ENCODE assay signal across 17 cellular contexts in genomic region chr11:47603295-47603694, GRCh38. TPM values are rescaled to one million over a fixed set of nuclear protein-coding genes. Genes with fewer than 3 reads are reported as not detected.
DNase-seq lines count a peak whose midpoint lies in the region; ATAC-seq, FAIRE-seq and TF ChIP-seq lines count a peak whose summit lies in the region.
"Had no signal": no experiment of that assay in that cellular context is flagged by ENCODE, and none has a peak within 500 bp of the region (broad histone marks: within the 10 kb centered on the region; RNA-seq: fewer than 3 reads in every experiment).

No MANE protein-coding gene starts in this region.

- intact Hi-C loops in PC-3 (cut with micrococcal nuclease) = no loop called here

- no peak overlapping the region for H2AFZ ChIP-seq in PC-3 (ENCODE audit: low read length)
- H2AFZ ChIP-seq: GM23338 had no signal

- CTCF ChIA-PET in PC-3 (lab: Charles Lee) = no interaction called here

- DNase-seq in EH (ENCODE audit: low read depth) (peak; percentile 56), PC-3 (peak; percentile 19), hepatic stellate cell (ENCODE audit: low spot score) (peak; percentile 66), frontal cortex (ENCODE audit: low spot score in 2 of 2) (no peak), T-helper 1 cell (no peak), NCI-H345 (lab: John Stamatoyannopoulos, UW) (no peak)
- DNase-seq in central memory CD4-positive, alpha-beta T cell = no peak
- DNase-seq: Calu3; CD4-positive, CD25-positive, alpha-beta regulatory T cell; DMS 273 treated with DMSO at 0.1 percent for 48 hours; H7 had no signal

- H3K4me3 ChIP-seq in PC-3 (ENCODE audit: low read length) = no peak overlapping the region
- H3K4me3 ChIP-seq: BLaER1 treated with 17β-estradiol and CSF1 and Interleukin-3, amounts not matched to agents 10 nM and 100 nM; GM23338 had no signal

- H3K4me1 ChIP-seq in PC-3 (ENCODE audit: insufficient read depth, low read length) = no peaks in the 10 kb centered on the region

- H3K27ac ChIP-seq in PC-3 (ENCODE audit: low read length) = no peak overlapping the region
- H3K27ac ChIP-seq: BLaER1 treated with 17β-estradiol and CSF1 and Interleukin-3, amounts not matched to agents 10 nM and 100 nM had no signal

- no peak overlapping the region for H3K4me2 ChIP-seq in PC-3 (ENCODE audit: low read length)
- H3K4me2 ChIP-seq: BLaER1 treated with 17β-estradiol and CSF1 and Interleukin-3, amounts not matched to agents 10 nM and 100 nM; GM23338 had no signal

- no peak overlapping the region for H3K9ac ChIP-seq in PC-3 (ENCODE audit: low read length)
- H3K9ac ChIP-seq: BLaER1 treated with 17β-estradiol and CSF1 and Interleukin-3, amounts not matched to agents 10 nM and 100 nM had no signal

- no peaks in the 10 kb centered on the region for H3K27me3 ChIP-seq in PC-3 (ENCODE audit: low read length)
- H3K27me3 ChIP-seq: BLaER1 treated with 17β-estradiol and CSF1 and Interleukin-3, amounts not matched to agents 10 nM and 100 nM had no signal

- H4K20me1 ChIP-seq in PC-3 (ENCODE audit: low read length) = no peaks in the 10 kb centered on the region
- H4K20me1 ChIP-seq: BLaER1 treated with 17β-estradiol and CSF1 and Interleukin-3, amounts not matched to agents 10 nM and 100 nM had no signal

- no peaks in the 10 kb centered on the region for H3K79me2 ChIP-seq in PC-3 (ENCODE audit: low read length)

- FAIRE-seq in frontal cortex (lab: Jason Lieb, UNC) = no peak
- FAIRE-seq: A204.1, GM12891 had no signal

- peak; percentile 69 for ATAC-seq in PC-3
- ATAC-seq: GM23338 had no signal

- TF ChIP-seq CTCF in PC-3 (conservative IDR thresholded peaks at IDR 0.05; ENCODE audit: low read depth, low read length) = no peak

- H3K9me2 ChIP-seq in PC-3 (replicated peaks; ENCODE audit: low read length) = no peaks in the 10 kb centered on the region

- POLR2A ChIA-PET in PC-3 (lab: Charles Lee; ENCODE audit: unreplicated experiment) = no interaction called here

- no peaks in the 10 kb centered on the region for H3K36me3 ChIP-seq in PC-3 (ENCODE audit: low read depth, low read length)
- H3K36me3 ChIP-seq: BLaER1 treated with 17β-estradiol and CSF1 and Interleukin-3, amounts not matched to agents 10 nM and 100 nM had no signal

- no TSS peak for BruUV-seq in PC-3 (replicated peaks; lab: Mats Ljungman, UMichigan)

- H3F3A ChIP-seq in PC-3 (ENCODE audit: low read length, unreplicated experiment) = no peaks in the 10 kb centered on the region

- H3K9me3 ChIP-seq in PC-3 (ENCODE audit: low read length) = no peaks in the 10 kb centered on the region
- H3K9me3 ChIP-seq: BLaER1 treated with 17β-estradiol and CSF1 and Interleukin-3, amounts not matched to agents 10 nM and 100 nM had no signal

RNA-seq across cellular contexts. Expression of gene C1QTNF4, which starts 9.1 kb away (rescaled TPM):
- total RNA-seq in PC-3 (2014; rRNA removed) (not detected in 2 replicates), frontal cortex (14.7 TPM)
- total RNA-seq: Calu3, Daoy, HT-29 had no signal

RNA-seq across cellular contexts. Expression of gene FAM180B, which starts 16.8 kb away (rescaled TPM):
- total RNA-seq in PC-3 (2014; rRNA removed) = not detected in 2 replicates
- not detected for total RNA-seq in frontal cortex
- total RNA-seq: Calu3, Daoy, GM23338, H7, HT-29 had no signal

RNA-seq across cellular contexts. Expression of gene NDUFS3, which starts 24.4 kb away (rescaled TPM):
- total RNA-seq in PC-3 (2014; rRNA removed) = 120 and 166 TPM in 2 replicates
- total RNA-seq in frontal cortex = 72.6 TPM

RNA-seq across cellular contexts. Expression of gene KBTBD4, which starts 24.5 kb away (rescaled TPM):
- total RNA-seq in PC-3 (2014; rRNA removed) (9.2 and 9.8 TPM in 2 replicates), frontal cortex (42.8 TPM)

RNA-seq across cellular contexts. Expression of gene PTPMT1, which starts 37.9 kb away (rescaled TPM):
- total RNA-seq in PC-3 (2014; rRNA removed) (167 and 212 TPM in 2 replicates), frontal cortex (22.0 TPM)

Comparison
In these comparisons a context has a peak if more than half of its experiments do, and no peak if none do; other contexts are left out.
1. DNase-seq: peak in EH (single experiment), PC-3 (single experiment) and hepatic stellate cell (single experiment); none in frontal cortex (0 of 2), central memory CD4-positive, alpha-beta T cell (single experiment), T-helper 1 cell (0 of 5) and NCI-H345 (single experiment).
2. RNA of gene C1QTNF4, which starts 9.1 kb away (total RNA-seq): 14.7 TPM in frontal cortex (single experiment); not detected in PC-3; every median in the first group is over 10 times any median in the second.